In genomic region chr19:10292206-10292788, GRCh38 we compare ENCODE assay signal across 8 cellular contexts. TPM values are rescaled to one million over a fixed set of nuclear protein-coding genes. Genes with fewer than 3 reads are reported as not detected.
A peak's percentile ranks its signal among the peaks of the same experiment; 100 is the strongest.
DNase-seq lines count a peak whose midpoint lies in the region; ATAC-seq, FAIRE-seq and TF ChIP-seq lines count a peak whose summit lies in the region.

No MANE protein-coding gene starts in this region.

- H3K4me3 ChIP-seq in HUES64 (ENCODE audit: low read length) (peak overlapping the region; percentile 54), astrocyte of the spinal cord (ENCODE audit: low read depth, low read length) (no peak overlapping the region), iPS-18c (ENCODE audit: insufficient read depth, low read depth, low read length) (peak overlapping the region; percentile 60), smooth muscle cell (peak overlapping the region; percentile 41)

- TF ChIP-seq CTCF in astrocyte of the spinal cord (IDR thresholded peaks at IDR 0.05; ENCODE audit: low read depth, low read length) (no peak), smooth muscle cell (IDR thresholded peaks at IDR 0.05; ENCODE audit: borderline replicate concordance, insufficient read depth, poor library complexity, severe bottlenecking) (no peak)

- no peaks in the 10 kb centered on the region for H3K9me3 ChIP-seq in HUES64 (ENCODE audit: insufficient read depth, low read depth, low read length)
- H3K9me3 ChIP-seq in iPS-18c (ENCODE audit: control insufficient read depth, insufficient read depth, low read length): peaks cover 5% of the 10 kb centered on the region
- no peaks in the 10 kb centered on the region for H3K9me3 ChIP-seq in smooth muscle cell (replicated peaks; ENCODE audit: low read depth)

- H3K4me1 Mint-ChIP-seq in T-helper 2 cell treated with Interferon-gamma antibody and Interleukin-4, amounts not matched to agents 5 μg/mL and 100 μg/mL, for 36 hours (ENCODE audit: low read depth): peaks cover 50% of the 10 kb centered on the region

- H3K36me3 Mint-ChIP-seq in T-helper 2 cell treated with Interferon-gamma antibody and Interleukin-4, amounts not matched to agents 5 μg/mL and 100 μg/mL, for 36 hours (ENCODE audit: low read depth): no peaks in the 10 kb centered on the region

- ATAC-seq in HG03439 (IDR thresholded peaks at IDR 0.05; ENCODE audit: unreplicated experiment): no peak

- H3K9ac ChIP-seq in HUES64 (ENCODE audit: low read depth, low read length) (no peak overlapping the region), smooth muscle cell (ENCODE audit: low read depth) (no peak overlapping the region)

- no peaks in the 10 kb centered on the region for H3K79me2 ChIP-seq in smooth muscle cell (ENCODE audit: low read depth)

- in situ Hi-C loops in astrocyte of the spinal cord (cut with HindIII; ENCODE audit: low sequenced_read_pairs): no loop called here

- H3K4me3 Mint-ChIP-seq in T-helper 2 cell treated with Interferon-gamma antibody and Interleukin-4, amounts not matched to agents 5 μg/mL and 100 μg/mL, for 36 hours: peak overlapping the region; percentile 87

- 2% methylated on average over 45 of the region's 45 CpGs for WGBS in HUES64
- 3% methylated on average over 36 of the region's 45 CpGs for WGBS in smooth muscle cell (ENCODE audit: low lambda C conversion rate)

- H3K27ac ChIP-seq in HUES64 (ENCODE audit: low read depth, low read length) (no peak overlapping the region), smooth muscle cell (ENCODE audit: low read depth) (no peak overlapping the region)

- H3K4me1 ChIP-seq in HUES64 (ENCODE audit: insufficient read depth, low read length) (no peaks in the 10 kb centered on the region; the same call in 1 of the 2 replicates), smooth muscle cell (ENCODE audit: low read depth) (peaks cover 33% of the 10 kb centered on the region)

- no peak overlapping the region for H2AFZ ChIP-seq in smooth muscle cell (ENCODE audit: low read depth)

- peak overlapping the region; percentile 89 for H3K4me2 ChIP-seq in smooth muscle cell

- no peaks in the 10 kb centered on the region for H4K20me1 ChIP-seq in smooth muscle cell (ENCODE audit: low read depth)

- peak overlapping the region; percentile 5 for H3K27ac Mint-ChIP-seq in T-helper 2 cell treated with Interferon-gamma antibody and Interleukin-4, amounts not matched to agents 5 μg/mL and 100 μg/mL, for 36 hours

- DNase-seq in GM19239 (ENCODE audit: insufficient read length, low spot score) (peak; percentile 70), astrocyte of the spinal cord (ENCODE audit: low read depth, low spot score) (peak; percentile 24), smooth muscle cell (lab: John Stamatoyannopoulos, UW; ENCODE audit: unreplicated experiment) (no peak), cerebellar cortex (ENCODE audit: low spot score) (no peak)
- peak; percentile 78 for DNase-seq in T-helper 2 cell treated with Interferon-gamma antibody and Interleukin-4, amounts not matched to agents 5 μg/mL and 100 μg/mL, for 36 hours (ENCODE audit: low spot score)

- H3K27me3 Mint-ChIP-seq in T-helper 2 cell treated with Interferon-gamma antibody and Interleukin-4, amounts not matched to agents 5 μg/mL and 100 μg/mL, for 36 hours (ENCODE audit: low read depth): peaks cover 68% of the 10 kb centered on the region

- no peaks in the 10 kb centered on the region for H3K36me3 ChIP-seq in HUES64 (ENCODE audit: insufficient read depth, low read length)
- no peaks in the 10 kb centered on the region for H3K36me3 ChIP-seq in smooth muscle cell (ENCODE audit: low read depth)

- peak; percentile 81 for FAIRE-seq in GM19239 (lab: Jason Lieb, UNC)

- H3K9me3 Mint-ChIP-seq in T-helper 2 cell treated with Interferon-gamma antibody and Interleukin-4, amounts not matched to agents 5 μg/mL and 100 μg/mL, for 36 hours: no peaks in the 10 kb centered on the region

- H3F3A ChIP-seq in smooth muscle cell (ENCODE audit: low read depth): no peaks in the 10 kb centered on the region

- H3K27me3 ChIP-seq in HUES64 (ENCODE audit: insufficient read depth, low read length): peaks cover 98% of the 10 kb centered on the region
- H3K27me3 ChIP-seq in smooth muscle cell (ENCODE audit: low read depth): peaks cover 98% of the 10 kb centered on the region

RNA-seq across cellular contexts. Expression of gene ICAM5, which starts 2.5 kb away (rescaled TPM):
- 0.45 TPM for polyA plus RNA-seq in HUES64 (2013, experiment 1 of 2)
- polyA plus RNA-seq in HUES64 (2013, experiment 2 of 2): 0.44 TPM
- 1.9 and 4.0 TPM in 2 replicates for total RNA-seq in smooth muscle cell
- 4.4 and 6.4 TPM in 2 replicates for polyA plus RNA-seq in smooth muscle cell

RNA-seq across cellular contexts. Expression of gene ICAM4, which starts 5.5 kb away (rescaled TPM):
- polyA plus RNA-seq in HUES64 (2013, experiment 1 of 2): 0.75 TPM
- 0.44 TPM for polyA plus RNA-seq in HUES64 (2013, experiment 2 of 2)
- total RNA-seq in smooth muscle cell: 0.90 and 1.9 TPM in 2 replicates
- 2.2 and 3.4 TPM in 2 replicates for polyA plus RNA-seq in smooth muscle cell

RNA-seq across cellular contexts. Expression of gene ZGLP1, which starts 17.3 kb away (rescaled TPM):
- 2.5 TPM for polyA plus RNA-seq in HUES64 (2013, experiment 1 of 2)
- 2.0 TPM for polyA plus RNA-seq in HUES64 (2013, experiment 2 of 2)
- total RNA-seq in smooth muscle cell: 2.9 TPM in 1 of 2 replicates, not detected in the other
- 4.8 and 6.1 TPM in 2 replicates for polyA plus RNA-seq in smooth muscle cell

RNA-seq across cellular contexts. Expression of gene ICAM1, which starts 21.4 kb away (rescaled TPM):
- 2.7 TPM for polyA plus RNA-seq in HUES64 (2013, experiment 1 of 2)
- 5.2 TPM for polyA plus RNA-seq in HUES64 (2013, experiment 2 of 2)
- 4.6 and 10.4 TPM in 2 replicates for total RNA-seq in smooth muscle cell
- 9.2 and 9.7 TPM in 2 replicates for polyA plus RNA-seq in smooth muscle cell

RNA-seq across cellular contexts. Expression of gene FDX2, which starts 23.5 kb away (rescaled TPM):
- 20.4 TPM for polyA plus RNA-seq in HUES64 (2013, experiment 1 of 2)
- 19.7 TPM for polyA plus RNA-seq in HUES64 (2013, experiment 2 of 2)
- 7.6 and 15.3 TPM in 2 replicates for total RNA-seq in smooth muscle cell
- 39.1 and 46.0 TPM in 2 replicates for polyA plus RNA-seq in smooth muscle cell

Comparison
In these comparisons a context has a peak if more than half of its experiments do, and no peak if none do; other contexts are left out.
1. DNase-seq: peak in GM19239 (single experiment), T-helper 2 cell treated with Interferon-gamma antibody and Interleukin-4, amounts not matched to agents 5 μg/mL and 100 μg/mL, for 36 hours (single experiment) and astrocyte of the spinal cord (single experiment); none in smooth muscle cell (single experiment) and cerebellar cortex (single experiment).